In the genomic region with DNA sequence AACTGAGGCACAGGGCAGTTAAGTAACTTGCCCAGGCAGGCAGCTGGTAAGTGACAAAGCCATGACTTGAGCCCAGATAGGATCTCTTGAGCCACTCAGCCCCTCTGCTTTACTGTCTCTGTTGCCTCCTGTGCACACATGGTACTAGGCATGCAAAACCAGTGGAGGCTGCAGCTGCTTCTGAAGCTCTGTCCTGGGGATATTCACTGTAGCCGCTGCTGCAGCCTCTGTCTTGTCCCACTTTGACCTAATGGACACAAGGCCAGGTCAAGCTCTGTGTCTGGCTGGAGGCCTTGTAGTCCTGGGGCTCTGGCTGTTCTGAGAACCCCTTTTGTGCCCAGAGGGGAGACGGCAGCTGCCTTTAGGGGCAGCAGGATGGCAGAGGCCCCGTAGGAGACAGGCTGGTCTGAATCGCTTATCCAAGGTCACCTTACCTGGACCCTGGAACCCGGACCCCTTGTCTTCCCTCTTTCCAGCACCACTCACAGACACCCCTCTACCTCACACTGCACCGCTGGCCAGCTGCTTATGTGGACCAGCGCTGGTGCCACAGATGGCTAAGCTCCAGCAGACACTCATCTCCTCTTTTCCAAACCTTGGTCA, we compare ENCODE assay signal across 21 cellular contexts. TPM values are rescaled to one million over a fixed set of nuclear protein-coding genes. Genes with fewer than 3 reads are reported as not detected.
DNase-seq lines count a peak whose midpoint lies in the region; ATAC-seq, FAIRE-seq and TF ChIP-seq lines count a peak whose summit lies in the region.
"Had no signal": no experiment of that assay in that cellular context is flagged by ENCODE, and none has a peak within 500 bp of the region (broad histone marks: within the 10 kb centered on the region; RNA-seq: fewer than 3 reads in every experiment).

No MANE protein-coding gene starts in this region.

- TF ChIP-seq POLR2A in H54 (IDR thresholded peaks at IDR 0.05; ENCODE audit: low read depth, low read length), result no peak

- no peaks in the 10 kb centered on the region for H3K9me3 Mint-ChIP-seq in activated CD4-positive, alpha-beta memory T cell treated with anti-CD3 and anti-CD28 coated beads, Interleukin-2, amount 10 ng/mL, durations not matched to agents 7 days and 5 days
- H3K9me3 Mint-ChIP-seq in activated CD4-positive, alpha-beta memory T cell treated with anti-CD3 and anti-CD28 coated beads for 36 hours, result no peaks in the 10 kb centered on the region
- H3K9me3 Mint-ChIP-seq in CD4-positive, CD25-positive, alpha-beta regulatory T cell, result no peaks in the 10 kb centered on the region
- no peaks in the 10 kb centered on the region for H3K9me3 Mint-ChIP-seq in activated T-helper 17 cell treated with anti-CD3 and anti-CD28 coated beads, Interleukin-2, amount 50 U/mL, for 72 hours
- H3K9me3 Mint-ChIP-seq in osteocyte (ENCODE audit: unreplicated experiment), result no peaks in the 10 kb centered on the region
- H3K9me3 Mint-ChIP-seq: CD8-positive, alpha-beta T cell had no signal

- peaks cover 5% of the 10 kb centered on the region for H3K27me3 ChIP-seq in CD4-positive, CD25-positive, alpha-beta regulatory T cell (ENCODE audit: control insufficient read depth, insufficient read depth, low read length)

- POLR2A ChIA-PET in activated CD4-positive, alpha-beta memory T cell treated with anti-CD3 and anti-CD28 coated beads, Interleukin-2, amount 10 ng/mL, durations not matched to agents 7 days and 5 days (lab: Charles Lee), result interaction anchor here (0.6 to 1.0 kb wide), 2 partner anchors 11 to 78 kb away, joined by 3 read pairs; no protein-coding TSS in a partner anchor
- POLR2A ChIA-PET in activated CD4-positive, alpha-beta memory T cell treated with anti-CD3 and anti-CD28 coated beads for 36 hours (lab: Charles Lee), result interaction anchor here (0.7 kb wide), 1 partner anchor 95 kb away, joined by 3 read pairs; no protein-coding TSS in a partner anchor

- peaks cover 15% of the 10 kb centered on the region for H3K4me1 ChIP-seq in CD4-positive, CD25-positive, alpha-beta regulatory T cell (ENCODE audit: control insufficient read depth, insufficient read depth, low read length, poor library complexity, severe bottlenecking)

- CTCF ChIA-PET in activated CD4-positive, alpha-beta memory T cell treated with anti-CD3 and anti-CD28 coated beads, Interleukin-2, amount 10 ng/mL, durations not matched to agents 7 days and 5 days (lab: Charles Lee), result interaction anchor here (0.7 to 4.0 kb wide), 7 partner anchors 81 to 498 kb away, joined by 3 to 46 read pairs (median 3); no protein-coding TSS in a partner anchor
- CTCF ChIA-PET in activated CD4-positive, alpha-beta memory T cell treated with anti-CD3 and anti-CD28 coated beads for 36 hours (lab: Charles Lee), result interaction anchor here (0.6 to 6.4 kb wide), 13 partner anchors 8 to 528 kb away, joined by 3 to 50 read pairs (median 4); no protein-coding TSS in a partner anchor

- no peak overlapping the region for H3K27ac Mint-ChIP-seq in activated CD4-positive, alpha-beta memory T cell treated with anti-CD3 and anti-CD28 coated beads, Interleukin-2, amount 10 ng/mL, durations not matched to agents 7 days and 5 days
- no peak overlapping the region for H3K27ac Mint-ChIP-seq in activated CD4-positive, alpha-beta memory T cell treated with anti-CD3 and anti-CD28 coated beads for 36 hours
- peak overlapping the region; percentile 46 to 69 (median 54) for H3K27ac Mint-ChIP-seq in CD4-positive, CD25-positive, alpha-beta regulatory T cell
- no peak overlapping the region for H3K27ac Mint-ChIP-seq in activated T-helper 17 cell treated with anti-CD3 and anti-CD28 coated beads, Interleukin-2, amount 50 U/mL, for 72 hours
- no peak overlapping the region for H3K27ac Mint-ChIP-seq in osteocyte (ENCODE audit: unreplicated experiment)
- H3K27ac Mint-ChIP-seq: CD8-positive, alpha-beta T cell had no signal

- peaks cover 26% of the 10 kb centered on the region for H3K27me3 Mint-ChIP-seq in activated CD4-positive, alpha-beta memory T cell treated with anti-CD3 and anti-CD28 coated beads, Interleukin-2, amount 10 ng/mL, durations not matched to agents 7 days and 5 days
- H3K27me3 Mint-ChIP-seq in activated CD4-positive, alpha-beta memory T cell treated with anti-CD3 and anti-CD28 coated beads for 36 hours, result no peaks in the 10 kb centered on the region
- H3K27me3 Mint-ChIP-seq in CD4-positive, CD25-positive, alpha-beta regulatory T cell, result peaks cover 18% of the 10 kb centered on the region
- no peaks in the 10 kb centered on the region for H3K27me3 Mint-ChIP-seq in activated T-helper 17 cell treated with anti-CD3 and anti-CD28 coated beads, Interleukin-2, amount 50 U/mL, for 72 hours
- peaks cover 53% of the 10 kb centered on the region for H3K27me3 Mint-ChIP-seq in osteocyte (ENCODE audit: unreplicated experiment)

- DNase-seq in activated CD4-positive, alpha-beta memory T cell treated with anti-CD3 and anti-CD28 coated beads, Interleukin-2, amount 10 ng/mL, durations not matched to agents 7 days and 5 days, result peak; percentile 13
- no peak for DNase-seq in activated CD4-positive, alpha-beta memory T cell treated with anti-CD3 and anti-CD28 coated beads for 36 hours
- no peak for DNase-seq in CD4-positive, CD25-positive, alpha-beta regulatory T cell
- DNase-seq in osteocyte (ENCODE audit: extremely low spot score, unreplicated experiment) (peak; percentile 64), H54 (ENCODE audit: insufficient read length, low spot score) (no peak), GM19239 (ENCODE audit: insufficient read length, low spot score) (no peak)
- DNase-seq: 8988T, DMS79, GM23248, IMR-90, Karpas-422, NCI-H1417 treated with DMSO at 0.1 percent for 48 hours, NCI-H187 treated with DMSO at 0.1 percent for 48 hours, NCI-H226, NCI-H524, RPMI8226, SHP77 treated with DMSO at 0.1 percent for 48 hours had no signal

- intact Hi-C loops in activated CD4-positive, alpha-beta memory T cell treated with anti-CD3 and anti-CD28 coated beads for 36 hours (cut with micrococcal nuclease), result loop anchor here (1.0 to 10.0 kb wide), 5 partner anchors 57 to 514 kb away; a partner anchor contains a TSS

- H3K27ac ChIP-seq in CD4-positive, CD25-positive, alpha-beta regulatory T cell (ENCODE audit: insufficient read depth, low read length, poor library complexity, severe bottlenecking), result no peak overlapping the region
- H3K27ac ChIP-seq: GM23248 had no signal

- H3K9me3 ChIP-seq in CD4-positive, CD25-positive, alpha-beta regulatory T cell (ENCODE audit: control insufficient read depth in 2 of 2, low read length in 2 of 2), result no peaks in the 10 kb centered on the region

- H3K4me3 Mint-ChIP-seq in activated CD4-positive, alpha-beta memory T cell treated with anti-CD3 and anti-CD28 coated beads, Interleukin-2, amount 10 ng/mL, durations not matched to agents 7 days and 5 days, result no peak overlapping the region
- H3K4me3 Mint-ChIP-seq in activated CD4-positive, alpha-beta memory T cell treated with anti-CD3 and anti-CD28 coated beads for 36 hours, result no peak overlapping the region
- H3K4me3 Mint-ChIP-seq in CD4-positive, CD25-positive, alpha-beta regulatory T cell, result peak overlapping the region in 2 of 4 donors; percentile 41 to 71
- peak overlapping the region; percentile 80 for H3K4me3 Mint-ChIP-seq in activated T-helper 17 cell treated with anti-CD3 and anti-CD28 coated beads, Interleukin-2, amount 50 U/mL, for 72 hours
- no peak overlapping the region for H3K4me3 Mint-ChIP-seq in osteocyte (ENCODE audit: unreplicated experiment)

- no peak for TF ChIP-seq CTCF in osteocyte (IDR thresholded peaks at IDR 0.05)

- peaks cover 14% of the 10 kb centered on the region for H3K4me1 Mint-ChIP-seq in activated CD4-positive, alpha-beta memory T cell treated with anti-CD3 and anti-CD28 coated beads, Interleukin-2, amount 10 ng/mL, durations not matched to agents 7 days and 5 days
- H3K4me1 Mint-ChIP-seq in activated CD4-positive, alpha-beta memory T cell treated with anti-CD3 and anti-CD28 coated beads for 36 hours (ENCODE audit: low read depth), result peaks cover 10% of the 10 kb centered on the region
- H3K4me1 Mint-ChIP-seq in CD4-positive, CD25-positive, alpha-beta regulatory T cell, result peaks cover 0 to 24% (median 14%) of the 10 kb centered on the region in 4 donors
- H3K4me1 Mint-ChIP-seq in activated T-helper 17 cell treated with anti-CD3 and anti-CD28 coated beads, Interleukin-2, amount 50 U/mL, for 72 hours, result peaks cover 11% of the 10 kb centered on the region
- H3K4me1 Mint-ChIP-seq in osteocyte (ENCODE audit: unreplicated experiment), result peaks cover 5% of the 10 kb centered on the region

- ATAC-seq in CD4-positive, CD25-positive, alpha-beta regulatory T cell (ENCODE audit: low read depth in 2 of 2), result no peak
- no peak for ATAC-seq in activated T-helper 17 cell treated with anti-CD3 and anti-CD28 coated beads, Interleukin-2, amount 50 U/mL, for 72 hours (replicated peaks)
- ATAC-seq in GM21447 (IDR thresholded peaks at IDR 0.05; ENCODE audit: unreplicated experiment), result no peak

- FAIRE-seq in H54 (lab: Jason Lieb, UNC), result no peak
- FAIRE-seq in GM19239 (lab: Jason Lieb, UNC), result no peak
- FAIRE-seq: HTR-8/SVneo had no signal

- no peak overlapping the region for H3K4me3 ChIP-seq in CD4-positive, CD25-positive, alpha-beta regulatory T cell (ENCODE audit: low read depth, low read length)
- H3K4me3 ChIP-seq: GM23248 had no signal

- H3K36me3 ChIP-seq in CD4-positive, CD25-positive, alpha-beta regulatory T cell (ENCODE audit: control insufficient read depth, insufficient read depth, low read length), result no peaks in the 10 kb centered on the region

- no peaks in the 10 kb centered on the region for H3K36me3 Mint-ChIP-seq in activated CD4-positive, alpha-beta memory T cell treated with anti-CD3 and anti-CD28 coated beads, Interleukin-2, amount 10 ng/mL, durations not matched to agents 7 days and 5 days (ENCODE audit: low read depth)
- H3K36me3 Mint-ChIP-seq in activated CD4-positive, alpha-beta memory T cell treated with anti-CD3 and anti-CD28 coated beads for 36 hours, result no peaks in the 10 kb centered on the region
- no peaks in the 10 kb centered on the region for H3K36me3 Mint-ChIP-seq in CD4-positive, CD25-positive, alpha-beta regulatory T cell
- H3K36me3 Mint-ChIP-seq in activated T-helper 17 cell treated with anti-CD3 and anti-CD28 coated beads, Interleukin-2, amount 50 U/mL, for 72 hours (ENCODE audit: low read depth), result no peaks in the 10 kb centered on the region
- no peaks in the 10 kb centered on the region for H3K36me3 Mint-ChIP-seq in osteocyte (ENCODE audit: unreplicated experiment)
- H3K36me3 Mint-ChIP-seq: CD8-positive, alpha-beta T cell had no signal

RNA-seq across cellular contexts. Expression of a gene that starts 57.6 kb away (rescaled TPM):
- 1 to 10 TPM; 9.0 to 9.1 TPM for total RNA-seq in activated CD4-positive, alpha-beta memory T cell treated with anti-CD3 and anti-CD28 coated beads, Interleukin-2, amount 10 ng/mL, durations not matched to agents 7 days and 5 days
- 1 to 10 TPM; 2.5 to 3.1 TPM for total RNA-seq in activated CD4-positive, alpha-beta memory T cell treated with anti-CD3 and anti-CD28 coated beads for 36 hours
- total RNA-seq in CD4-positive, CD25-positive, alpha-beta regulatory T cell, result 4.3 TPM
- polyA plus RNA-seq in CD4-positive, CD25-positive, alpha-beta regulatory T cell, result 1 to 10 TPM; 1.5 to 6.0 (median 3.1) TPM
- 10 to 100 TPM in 1 of 2 donors, 1 to 10 TPM in 1; 4.9 to 12.7 TPM for total RNA-seq in activated T-helper 17 cell treated with anti-CD3 and anti-CD28 coated beads, Interleukin-2, amount 50 U/mL, for 72 hours
- 0.94 TPM in 1 of 2 replicates, not detected in the other for total RNA-seq in osteocyte
- total RNA-seq: GM23248, IMR-90 had no signal

Comparison
In these comparisons a context has a peak if more than half of its experiments do, and no peak if none do; other contexts are left out.
1. DNase-seq: peak in activated CD4-positive, alpha-beta memory T cell treated with anti-CD3 and anti-CD28 coated beads, Interleukin-2, amount 10 ng/mL, durations not matched to agents 7 days and 5 days (single experiment) and osteocyte (single experiment); none in activated CD4-positive, alpha-beta memory T cell treated with anti-CD3 and anti-CD28 coated beads for 36 hours (single experiment), CD4-positive, CD25-positive, alpha-beta regulatory T cell (0 of 3), H54 (single experiment) and GM19239 (single experiment).
2. H3K27ac Mint-ChIP-seq: peak in CD4-positive, CD25-positive, alpha-beta regulatory T cell (3 of 3); none in activated CD4-positive, alpha-beta memory T cell treated with anti-CD3 and anti-CD28 coated beads, Interleukin-2, amount 10 ng/mL, durations not matched to agents 7 days and 5 days (single experiment), activated CD4-positive, alpha-beta memory T cell treated with anti-CD3 and anti-CD28 coated beads for 36 hours (single experiment), activated T-helper 17 cell treated with anti-CD3 and anti-CD28 coated beads, Interleukin-2, amount 50 U/mL, for 72 hours (single experiment) and osteocyte (single experiment).